ENCODE assay signal across 8 cellular contexts in genomic region chr6:7726416-7727149, GRCh38. TPM values are rescaled to one million over a fixed set of nuclear protein-coding genes. Genes with fewer than 3 reads are reported as not detected.
DNase-seq lines count a peak whose midpoint lies in the region; ATAC-seq lines count a peak whose summit lies in the region.

No MANE protein-coding gene starts in this region.

- peak; percentile 31 for ATAC-seq in GM21528 (IDR thresholded peaks at IDR 0.05; ENCODE audit: low FRiP score, unreplicated experiment)
- ATAC-seq in sciatic nerve, result no peak

- H3K4me1 ChIP-seq in muscle layer of colon (ENCODE audit: insufficient read depth, low read length), result peaks cover 19% of the 10 kb centered on the region

- no peaks in the 10 kb centered on the region for H3K36me3 ChIP-seq in muscle layer of colon (ENCODE audit: insufficient read depth, low read length)

- no peaks in the 10 kb centered on the region for H3K9me3 ChIP-seq in muscle layer of colon (ENCODE audit: low read length)

- intact Hi-C loops in sciatic nerve (cut with DNase I), result no loop called here

- peak overlapping the region; percentile 56 to 73 for H3K4me3 ChIP-seq in muscle layer of colon (ENCODE audit: low read depth in 1 of 2, low read length in 2 of 2)

- DNase-seq in Daoy (ENCODE audit: low read depth), result peak; percentile 65
- peak; percentile 72 for DNase-seq in NCI-H69 (lab: John Stamatoyannopoulos, UW)
- peak; percentile 63 for DNase-seq in ecto neural progenitor cell (ENCODE audit: low spot score)
- DNase-seq in HCEC 1CT, result no peak
- DNase-seq in sciatic nerve (ENCODE audit: low spot score), result no peak
- no peak for DNase-seq in stimulated activated CD8-positive, alpha-beta memory T cell treated with anti-CD3 and anti-CD28 coated beads, Interleukin-4, amount 100 ng/mL, for 48 hours

- no peak overlapping the region for H3K9ac ChIP-seq in muscle layer of colon (ENCODE audit: low read length)

- no peak overlapping the region for H3K27ac ChIP-seq in muscle layer of colon (ENCODE audit: low read depth, low read length)

- peaks cover 44 to 65% of the 10 kb centered on the region in 2 donors for H3K27me3 ChIP-seq in muscle layer of colon (ENCODE audit: control insufficient read depth in 1 of 2, insufficient read depth in 2 of 2, low read length in 2 of 2)

RNA-seq across cellular contexts. Expression of gene BMP6, which starts 0.7 kb away (rescaled TPM):
- total RNA-seq in Daoy (2014; rRNA removed; shearing (Covaris generic)), result 0.34 and 0.80 TPM in 2 replicates
- 9.0 TPM for total RNA-seq in sciatic nerve

Comparison
In these comparisons a context has a peak if more than half of its experiments do, and no peak if none do; other contexts are left out.
1. DNase-seq: peak in Daoy (single experiment), NCI-H69 (single experiment) and ecto neural progenitor cell (single experiment); none in HCEC 1CT (single experiment), sciatic nerve (single experiment) and stimulated activated CD8-positive, alpha-beta memory T cell treated with anti-CD3 and anti-CD28 coated beads, Interleukin-4, amount 100 ng/mL, for 48 hours (single experiment).